8 cellular contexts compared by ENCODE assay signal in genomic region chr10:26780793-26781601, GRCh38.
DNase-seq lines count a peak whose midpoint lies in the region; ATAC-seq and TF ChIP-seq lines count a peak whose summit lies in the region.

No MANE protein-coding gene starts in this region.

- no peaks in the 10 kb centered on the region for H3K27me3 ChIP-seq in right cardiac atrium (ENCODE audit: control insufficient read depth, insufficient read depth)
- H3K27me3 ChIP-seq in SK-N-SH (ENCODE audit: insufficient read depth) = no peaks in the 10 kb centered on the region

- no peaks in the 10 kb centered on the region for H3K9me2 ChIP-seq in SK-N-SH

- no peaks in the 10 kb centered on the region for H3K36me3 ChIP-seq in SK-N-SH (replicated peaks in 1 of 2; ENCODE audit: control insufficient read depth in 1 of 2, insufficient read depth in 2 of 2, low read length in 1 of 2)

- peaks cover 8% of the 10 kb centered on the region for H3F3A ChIP-seq in SK-N-SH (replicated peaks; ENCODE audit: insufficient read depth)

- H3K9me3 ChIP-seq in right cardiac atrium (ENCODE audit: control insufficient read depth, low read length) (no peaks in the 10 kb centered on the region), SK-N-SH (no peaks in the 10 kb centered on the region)

- H3K4me2 ChIP-seq in SK-N-SH = peak overlapping the region; percentile 41

- peak overlapping the region; percentile 43; the same call in 1 of the 2 replicates for H3K9ac ChIP-seq in SK-N-SH

- H3K4me1 ChIP-seq in right cardiac atrium (ENCODE audit: control insufficient read depth, insufficient read depth, low read length) (peaks cover 6% of the 10 kb centered on the region), SK-N-SH (ENCODE audit: control insufficient read depth in 1 of 2, insufficient read depth in 2 of 2, low read depth in 1 of 2, low read length in 1 of 2) (peaks cover 0 to 15% of the 10 kb centered on the region in 2 experiments; a peak in 1 of 4 replicates)

- intact Hi-C loops in right cardiac atrium (cut with DNase I) (no loop called here), cardiac septum (cut with DNase I) (no loop called here)

- H3K4me3 ChIP-seq in right cardiac atrium (ENCODE audit: low read length) (no peak overlapping the region), SK-N-SH (ENCODE audit: low read depth in 2 of 2, low read length in 1 of 2) (peak overlapping the region in 1 of 2 experiments; percentile 16; a peak in 1 of 4 replicates), foreskin fibroblast (ENCODE audit: low read depth in 1 of 2, low read length in 2 of 2) (no peak overlapping the region)

- TF ChIP-seq RAD21 in SK-N-SH (IDR thresholded peaks at IDR 0.05; ENCODE audit: low read length) = no peak

- no peak overlapping the region for H2AFZ ChIP-seq in SK-N-SH (ENCODE audit: low read depth)

- DNase-seq in right cardiac atrium = no peak
- no peak for DNase-seq in cardiac septum (ENCODE audit: low spot score)
- no peak for DNase-seq in SK-N-SH
- peak; percentile 79 to 87 for DNase-seq in foreskin fibroblast
- peak; percentile 89 for DNase-seq in stromal cell of bone marrow (ENCODE audit: low read depth)
- no peak for DNase-seq in superior temporal gyrus (ENCODE audit: extremely low spot score)
- no peak for DNase-seq in KG1 (lab: John Stamatoyannopoulos, UW)

- no peak for TF ChIP-seq CTCF in SK-N-SH (IDR thresholded peaks at IDR 0.05)
- TF ChIP-seq CTCF in foreskin fibroblast (IDR thresholded peaks at IDR 0.05; ENCODE audit: low read depth, low read length) = no peak

- peaks cover 19% of the 10 kb centered on the region for H4K20me1 ChIP-seq in SK-N-SH (ENCODE audit: insufficient read depth)

- no peak for TF ChIP-seq EP300 in SK-N-SH (IDR thresholded peaks at IDR 0.05; ENCODE audit: borderline replicate concordance in 1 of 2, low read depth in 1 of 2, low read length in 1 of 2)

- ATAC-seq in right cardiac atrium = peak; percentile 31 to 55
- peak; percentile 61 for ATAC-seq in HG02884 (IDR thresholded peaks at IDR 0.05; ENCODE audit: unreplicated experiment)

- POLR2A ChIA-PET in SK-N-SH (lab: Yijun Ruan, JAX) = no interaction called here

- H3K79me2 ChIP-seq in SK-N-SH (ENCODE audit: insufficient read depth) = peaks cover 77% of the 10 kb centered on the region

- H3K27ac ChIP-seq in right cardiac atrium (ENCODE audit: low read length) (no peak overlapping the region), SK-N-SH (ENCODE audit: low read depth in 2 of 2, low read length in 1 of 2) (peak overlapping the region in 1 of 2 experiments; percentile 77; a peak in 2 of 4 replicates)

- 80% methylated on average over 4 of the region's 4 CpGs for WGBS in right cardiac atrium
- WGBS in SK-N-SH (ENCODE audit: low lambda C conversion rate) = 20% methylated on average over 3 of the region's 4 CpGs

- CTCF ChIA-PET in SK-N-SH (lab: Yijun Ruan, JAX) = interaction anchor here (1.0 to 1.4 kb wide), 3 partner anchors 55 to 95 kb away, joined by 3 to 9 read pairs (median 4); no protein-coding TSS in a partner anchor

TF ChIP-seq in SK-N-SH, 30 proteins besides CTCF, POLR2A, EP300 and RAD21:
- TF ChIP-seq TEAD4 (IDR thresholded peaks at IDR 0.05; ENCODE audit: borderline replicate concordance, insufficient read depth) (no peak), FOSL2 (IDR thresholded peaks at IDR 0.05; ENCODE audit: borderline replicate concordance, low read depth) (peak; percentile 79), TCF12 (IDR thresholded peaks at IDR 0.05) (peak; percentile 47; the same call in 1 of the 2 replicates), TAF1 (IDR thresholded peaks at IDR 0.05; ENCODE audit: borderline replicate concordance, low read depth, low read length) (0 out of 2 replicates have a peak, but pooled peaks have one; percentile 18), ELF1 (IDR thresholded peaks at IDR 0.05) (no peak), JUND (IDR thresholded peaks at IDR 0.05) (peak; percentile 37)
TF ChIP-seq in SK-N-SH: peak in this region for 4.

Comparison
In these comparisons a context has a peak if more than half of its experiments do, and no peak if none do; other contexts are left out.
1. DNase-seq: peak in foreskin fibroblast (2 of 2) and stromal cell of bone marrow (single experiment); none in right cardiac atrium (0 of 3), cardiac septum (single experiment), SK-N-SH (single experiment), superior temporal gyrus (single experiment) and KG1 (single experiment).